15 cellular contexts compared by ENCODE assay signal in genomic region chr5:179146277-179146676, GRCh38.
DNase-seq lines count a peak whose midpoint lies in the region; ATAC-seq and TF ChIP-seq lines count a peak whose summit lies in the region.
"Had no signal": no experiment of that assay in that cellular context is flagged by ENCODE, and none has a peak within 500 bp of the region (broad histone marks: within the 10 kb centered on the region; RNA-seq: fewer than 3 reads in every experiment).

No MANE protein-coding gene starts in this region.

- H3K36me3 Mint-ChIP-seq in activated CD4-positive, alpha-beta T cell treated with anti-CD3 and anti-CD28 coated beads, Interleukin-2, amount 10 ng/mL, durations not matched to agents 24 days and 14 days (ENCODE audit: low read depth), result no peaks in the 10 kb centered on the region

- H3K4me1 Mint-ChIP-seq in activated CD4-positive, alpha-beta T cell treated with anti-CD3 and anti-CD28 coated beads, Interleukin-2, amount 10 ng/mL, durations not matched to agents 24 days and 14 days, result peaks cover 11% of the 10 kb centered on the region

- 83% methylated on average over 10 of the region's 10 CpGs for WGBS in suprapubic skin
- WGBS in heart right ventricle, 2 donors, result 84 to 88% methylated on average over 10 of the region's 10 CpGs

- peaks cover 13% of the 10 kb centered on the region for H3K9me3 Mint-ChIP-seq in activated CD4-positive, alpha-beta T cell treated with anti-CD3 and anti-CD28 coated beads, Interleukin-2, amount 10 ng/mL, durations not matched to agents 24 days and 14 days

- H3K4me1 ChIP-seq in BLaER1 (peaks cover 28% of the 10 kb centered on the region), suprapubic skin (no peaks in the 10 kb centered on the region), heart right ventricle (no peaks in the 10 kb centered on the region)
- H3K4me1 ChIP-seq: Caco-2, parathyroid adenoma had no signal

- no peak for TF ChIP-seq EP300 in suprapubic skin (IDR thresholded peaks at IDR 0.05)

- no peaks in the 10 kb centered on the region for H4K20me1 ChIP-seq in BLaER1

- no peak overlapping the region for H3K4me3 Mint-ChIP-seq in activated CD4-positive, alpha-beta T cell treated with anti-CD3 and anti-CD28 coated beads, Interleukin-2, amount 10 ng/mL, durations not matched to agents 24 days and 14 days

- no peak overlapping the region for H3K27ac ChIP-seq in BLaER1
- no peak overlapping the region for H3K27ac ChIP-seq in suprapubic skin
- no peak overlapping the region for H3K27ac ChIP-seq in heart right ventricle
- H3K27ac ChIP-seq: KMS-11, parathyroid adenoma, WERI-Rb-1 had no signal

- ATAC-seq in HG02973 (IDR thresholded peaks at IDR 0.05; ENCODE audit: unreplicated experiment) (no peak), heart right ventricle (no peak)

- TF ChIP-seq POLR2A in suprapubic skin (IDR thresholded peaks at IDR 0.05), result no peak

- no peak overlapping the region for H3K9ac ChIP-seq in BLaER1
- H3K9ac ChIP-seq: KMS-11, parathyroid adenoma had no signal

- H3K36me3 ChIP-seq in BLaER1 (no peaks in the 10 kb centered on the region), suprapubic skin (no peaks in the 10 kb centered on the region), heart right ventricle (peaks cover 0 to 9% (median 0%) of the 10 kb centered on the region in 9 donors)
- H3K36me3 ChIP-seq: WERI-Rb-1 had no signal

- DNase-seq in activated CD4-positive, alpha-beta T cell treated with anti-CD3 and anti-CD28 coated beads, Interleukin-2, amount 10 ng/mL, durations not matched to agents 24 days and 14 days, result peak; percentile 62
- peak; percentile 71 for DNase-seq in activated naive CD4-positive, alpha-beta T cell treated with anti-CD3 and anti-CD28 coated beads, Interleukin-2, amount 50 U/mL, for 16 hours
- DNase-seq in stimulated activated CD4-positive, alpha-beta T cell treated with anti-CD3 and anti-CD28 coated beads, Interleukin-1b, Interleukin-23, amount 100 ng/mL, for 48 hours, result peak; percentile 80
- DNase-seq in Ammon's horn (ENCODE audit: low spot score) (no peak), suprapubic skin (ENCODE audit: low spot score in 2 of 2) (no peak), heart right ventricle (no peak)
- DNase-seq: Caco-2, kidney glomerular epithelial cell, NCI-H1417 treated with DMSO at 0.1 percent for 48 hours, OCI-M1, WERI-Rb-1 had no signal

- intact Hi-C loops in activated CD4-positive, alpha-beta T cell treated with anti-CD3 and anti-CD28 coated beads, Interleukin-2, amount 10 ng/mL, durations not matched to agents 24 days and 14 days (cut with micrococcal nuclease), result no loop called here
- intact Hi-C loops in heart right ventricle (cut with DNase I), result no loop called here

- TF ChIP-seq CTCF in suprapubic skin (IDR thresholded peaks at IDR 0.05), result no peak
- TF ChIP-seq CTCF in heart right ventricle (IDR thresholded peaks at IDR 0.05), result no peak

- H3K27ac Mint-ChIP-seq in activated CD4-positive, alpha-beta T cell treated with anti-CD3 and anti-CD28 coated beads, Interleukin-2, amount 10 ng/mL, durations not matched to agents 24 days and 14 days, result no peak overlapping the region

- H3K9me3 ChIP-seq in BLaER1 (no peaks in the 10 kb centered on the region), suprapubic skin (no peaks in the 10 kb centered on the region), heart right ventricle (no peaks in the 10 kb centered on the region)
- H3K9me3 ChIP-seq: Caco-2 had no signal

- H3K4me2 ChIP-seq in BLaER1, result peak overlapping the region; percentile 5; the same call in 1 of the 2 replicates
- H3K4me2 ChIP-seq: KMS-11 had no signal

- no peak overlapping the region for H3K4me3 ChIP-seq in BLaER1
- no peak overlapping the region for H3K4me3 ChIP-seq in suprapubic skin
- no peak overlapping the region for H3K4me3 ChIP-seq in heart right ventricle

- H3K27me3 ChIP-seq in BLaER1, result no peaks in the 10 kb centered on the region
- peaks cover 2% of the 10 kb centered on the region for H3K27me3 ChIP-seq in suprapubic skin
- H3K27me3 ChIP-seq in heart right ventricle, result peaks cover 0 to 3% (median 0%) of the 10 kb centered on the region in 7 donors

- H3K27me3 Mint-ChIP-seq in activated CD4-positive, alpha-beta T cell treated with anti-CD3 and anti-CD28 coated beads, Interleukin-2, amount 10 ng/mL, durations not matched to agents 24 days and 14 days, result no peaks in the 10 kb centered on the region

Comparison
In these comparisons a context has a peak if more than half of its experiments do, and no peak if none do; other contexts are left out.
1. DNase-seq: peak in activated CD4-positive, alpha-beta T cell treated with anti-CD3 and anti-CD28 coated beads, Interleukin-2, amount 10 ng/mL, durations not matched to agents 24 days and 14 days (single experiment), activated naive CD4-positive, alpha-beta T cell treated with anti-CD3 and anti-CD28 coated beads, Interleukin-2, amount 50 U/mL, for 16 hours (single experiment) and stimulated activated CD4-positive, alpha-beta T cell treated with anti-CD3 and anti-CD28 coated beads, Interleukin-1b, Interleukin-23, amount 100 ng/mL, for 48 hours (single experiment); none in Ammon's horn (single experiment), suprapubic skin (0 of 2) and heart right ventricle (0 of 2).